22 cellular contexts compared by ENCODE assay signal in genomic region chr21:34011660-34012059, GRCh38.
"Had no signal": no experiment of that assay in that cellular context is flagged by ENCODE, and none has a peak within 500 bp of the region (broad histone marks: within the 10 kb centered on the region; RNA-seq: fewer than 3 reads in every experiment).

No MANE protein-coding gene starts in this region.

- H3K27me3 ChIP-seq: esophagus muscularis mucosa, right atrium auricular region, stomach, thyroid gland, vagina had no signal

- ATAC-seq: left ventricle myocardium superior; lower lobe of right lung; naive thymus-derived CD8-positive, alpha-beta T cell; sciatic nerve; stimulated activated effector memory CD8-positive, alpha-beta T cell treated with anti-CD3 and anti-CD28 coated beads, Interleukin-12 subunit alpha, Interleukin-12 subunit beta, amount 100 ng/mL, for 72 hours had no signal

- H3K4me3 ChIP-seq: esophagus muscularis mucosa, lower lobe of right lung, prostate gland, right atrium auricular region, stomach, thyroid gland, vagina had no signal

- H3K9me3 ChIP-seq: prostate gland, thyroid gland, vagina had no signal

- H3K27ac ChIP-seq: esophagus muscularis mucosa, lower lobe of right lung, prostate gland, right atrium auricular region, stomach, thyroid gland, vagina had no signal

- DNase-seq: dermis blood vessel endothelial cell; effector memory CD4-positive, alpha-beta T cell; left ventricle myocardium superior; lower lobe of right lung; naive thymus-derived CD8-positive, alpha-beta T cell; nephron progenitor cell; nucleus accumbens; stimulated activated CD4-positive, alpha-beta T cell treated with anti-CD3 and anti-CD28 coated beads, Interleukin-2, amount 100 ng/mL, for 24 hours; stimulated activated CD4-positive, alpha-beta T cell treated with anti-CD3 and anti-CD28 coated beads, Interleukin-4, amount 100 ng/mL, for 24 hours; stimulated activated naive CD4-positive, alpha-beta T cell treated with Interleukin-2 at 50 U/mL for 16 hours; stomach; thyroid gland; trophoblast cell had no signal

- FAIRE-seq: endothelial cell of umbilical vein, frontal cortex, keratinocyte had no signal

- H3K4me1 ChIP-seq: esophagus muscularis mucosa, lower lobe of right lung, prostate gland, right atrium auricular region, stomach, thyroid gland, vagina had no signal

- H3K36me3 ChIP-seq: esophagus muscularis mucosa, lower lobe of right lung, prostate gland, right atrium auricular region, stomach, thyroid gland, vagina had no signal
